In the genomic region with DNA sequence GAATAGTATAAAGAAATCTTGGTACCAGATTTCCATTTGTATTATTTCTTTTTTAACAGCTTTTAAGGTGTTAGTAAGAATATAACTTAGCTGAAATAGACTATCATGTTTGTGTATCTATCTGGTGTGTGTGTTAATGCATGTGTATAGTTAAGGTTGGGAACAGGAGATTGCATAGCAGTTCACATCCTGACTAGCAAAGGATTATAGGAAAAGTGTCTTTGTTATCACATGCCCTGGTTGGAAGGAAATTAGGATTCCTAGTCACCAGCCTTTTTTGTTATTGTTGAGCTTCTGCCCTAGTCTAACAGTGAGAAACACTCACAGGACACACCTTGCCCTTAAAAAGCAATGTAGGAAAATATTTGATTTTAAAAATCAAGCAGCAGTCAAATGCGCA, we compare ENCODE assay signal across 37 cellular contexts.
"Had no signal": no experiment of that assay in that cellular context is flagged by ENCODE, and none has a peak within 500 bp of the region (broad histone marks: within the 10 kb centered on the region; RNA-seq: fewer than 3 reads in every experiment).

No MANE protein-coding gene starts in this region.

- DNase-seq: activated B cell treated with CpG ODN at 0.5 μM for 24 hours; activated CD4-positive, alpha-beta memory T cell treated with anti-CD3 and anti-CD28 coated beads for 36 hours; activated CD4-positive, alpha-beta T cell treated with anti-CD3 and anti-CD28 coated beads for 4 hours; activated CD4-positive, alpha-beta T cell treated with anti-CD3 and anti-CD28 coated beads, Interleukin-2, amount 10 ng/mL, durations not matched to agents 24 days and 14 days; activated CD4-positive, alpha-beta T cell treated with anti-CD3 and anti-CD28 coated beads, Interleukin-2, amount 50 U/mL, for 1 hour; activated CD4-positive, alpha-beta T cell treated with anti-CD3 and anti-CD28 coated beads, Interleukin-2, amount 50 U/mL, for 4 hours; activated CD4-positive, CD25-positive, alpha-beta regulatory T cell treated with anti-CD3 and anti-CD28 coated beads, Interleukin-2, amount 50 U/mL, for 72 hours; activated CD8-positive, alpha-beta memory T cell treated with anti-CD3 and anti-CD28 coated beads, Interleukin-2, amount 50 U/mL, for 4 hours; activated CD8-positive, alpha-beta T cell treated with anti-CD3 and anti-CD28 coated beads for 36 hours; activated effector memory CD4-positive, alpha-beta T cell treated with anti-CD3 and anti-CD28 coated beads, Interleukin-2, amount 50 U/mL, for 16 hours; activated gamma-delta T cell treated with Interleukin-2 at 50 U/mL for 16 hours; activated naive CD4-positive, alpha-beta T cell; activated naive CD4-positive, alpha-beta T cell treated with anti-CD3 and anti-CD28 coated beads for 36 hours; activated naive CD4-positive, alpha-beta T cell treated with anti-CD3 and anti-CD28 coated beads, Interleukin-2, amount 50 U/mL, for 16 hours; activated naive CD8-positive, alpha-beta T cell treated with anti-CD3 and anti-CD28 coated beads for 36 hours; activated T-cell treated with anti-CD3 and anti-CD28 coated beads for 4 hours; activated T-cell treated with anti-CD3 and anti-CD28 coated beads, Interleukin-2, amount 50 U/mL, for 1 hour; activated T-cell treated with anti-CD3 and anti-CD28 coated beads, Interleukin-2, amount 50 U/mL, for 4 hours; activated T-cell treated with anti-CD3 and anti-CD28 coated beads, Interleukin-2, amount 50 U/mL, for 72 hours; adrenal gland; amniotic stem cell; aorta; body of pancreas; brain microvascular endothelial cell; central memory CD4-positive, alpha-beta T cell; SW 1271; T-helper 1 cell; T-helper 2 cell; T-helper 9 cell had no signal

- H3K36me3 ChIP-seq: breast epithelium had no signal

- H3K27me3 ChIP-seq: adrenal gland, body of pancreas, brain microvascular endothelial cell, breast epithelium had no signal

- H3K9me3 ChIP-seq: adrenal gland, body of pancreas, breast epithelium had no signal

- ATAC-seq: activated CD8-positive, alpha-beta T cell treated with anti-CD3 and anti-CD28 coated beads for 36 hours; activated naive CD4-positive, alpha-beta T cell treated with anti-CD3 and anti-CD28 coated beads, Interleukin-2, amount 50 U/mL, for 72 hours; activated T-cell treated with anti-CD3 and anti-CD28 coated beads, Interleukin-2, amount 50 U/mL, for 4 hours; activated T-cell treated with anti-CD3 and anti-CD28 coated beads, Interleukin-2, amount 50 U/mL, for 72 hours; activated T-helper 17 cell treated with anti-CD3 and anti-CD28 coated beads, Interleukin-2, amount 50 U/mL, for 72 hours; body of pancreas had no signal

- H3K27me3 Mint-ChIP-seq: activated B cell treated with CpG ODN at 0.5 μM for 24 hours; activated CD4-positive, alpha-beta memory T cell treated with anti-CD3 and anti-CD28 coated beads for 36 hours; activated CD4-positive, alpha-beta T cell treated with anti-CD3 and anti-CD28 coated beads, Interleukin-2, amount 10 ng/mL, durations not matched to agents 24 days and 14 days; activated CD8-positive, alpha-beta T cell treated with anti-CD3 and anti-CD28 coated beads for 36 hours; activated naive CD8-positive, alpha-beta T cell treated with anti-CD3 and anti-CD28 coated beads for 36 hours; activated T-helper 17 cell treated with anti-CD3 and anti-CD28 coated beads, Interleukin-2, amount 50 U/mL, for 72 hours had no signal

- FAIRE-seq: astrocyte, TTC549 had no signal

- H3K4me1 ChIP-seq: body of pancreas, breast epithelium had no signal

- H3K4me3 ChIP-seq: adrenal gland, body of pancreas, breast epithelium had no signal

- H3K9me3 Mint-ChIP-seq: activated B cell treated with CpG ODN at 0.5 μM for 24 hours; activated CD4-positive, alpha-beta memory T cell treated with anti-CD3 and anti-CD28 coated beads for 36 hours; activated CD4-positive, alpha-beta T cell treated with anti-CD3 and anti-CD28 coated beads, Interleukin-2, amount 10 ng/mL, durations not matched to agents 24 days and 14 days; activated CD8-positive, alpha-beta T cell treated with anti-CD3 and anti-CD28 coated beads for 36 hours; activated naive CD4-positive, alpha-beta T cell treated with anti-CD3 and anti-CD28 coated beads for 36 hours; activated naive CD4-positive, alpha-beta T cell treated with anti-CD3 and anti-CD28 coated beads, Interleukin-2, amount 50 U/mL, for 72 hours; activated naive CD8-positive, alpha-beta T cell treated with anti-CD3 and anti-CD28 coated beads for 36 hours; activated T-cell treated with anti-CD3 and anti-CD28 coated beads, Interleukin-2, amount 50 U/mL, for 4 hours; activated T-cell treated with anti-CD3 and anti-CD28 coated beads, Interleukin-2, amount 50 U/mL, for 72 hours; activated T-helper 1 cell treated with anti-CD3 and anti-CD28 coated beads, Interleukin-12 subunit alpha, Interleukin-12 subunit beta, Interleukin-2, Interleukin-4 antibody, amounts not matched to agents 30 ng/mL and 10 ng/mL and 1 ng/mL, durations not matched to agents 14 hours and 24 hours and 36 hours; activated T-helper 17 cell treated with anti-CD3 and anti-CD28 coated beads, Interleukin-2, amount 50 U/mL, for 72 hours; T-helper 1 cell treated with Interleukin-12 subunit alpha and Interleukin-12 subunit beta and Interleukin-4 antibody, amounts not matched to agents 30 μg/mL and 1 μg/mL, for 36 hours; T-helper 2 cell treated with Interferon-gamma antibody and Interleukin-4, amounts not matched to agents 5 μg/mL and 100 μg/mL, for 36 hours had no signal

- H3K4me3 Mint-ChIP-seq: activated B cell treated with CpG ODN at 0.5 μM for 24 hours; activated CD4-positive, alpha-beta memory T cell treated with anti-CD3 and anti-CD28 coated beads for 36 hours; activated CD4-positive, alpha-beta T cell treated with anti-CD3 and anti-CD28 coated beads, Interleukin-2, amount 10 ng/mL, durations not matched to agents 24 days and 14 days; activated CD8-positive, alpha-beta T cell treated with anti-CD3 and anti-CD28 coated beads for 36 hours; activated naive CD4-positive, alpha-beta T cell treated with anti-CD3 and anti-CD28 coated beads for 36 hours; activated naive CD8-positive, alpha-beta T cell treated with anti-CD3 and anti-CD28 coated beads for 36 hours; activated T-cell treated with anti-CD3 and anti-CD28 coated beads, Interleukin-2, amount 50 U/mL, for 4 hours; activated T-cell treated with anti-CD3 and anti-CD28 coated beads, Interleukin-2, amount 50 U/mL, for 72 hours; activated T-helper 1 cell treated with anti-CD3 and anti-CD28 coated beads, Interleukin-12 subunit alpha, Interleukin-12 subunit beta, Interleukin-2, Interleukin-4 antibody, amounts not matched to agents 30 ng/mL and 10 ng/mL and 1 ng/mL, durations not matched to agents 14 hours and 24 hours and 36 hours; activated T-helper 17 cell treated with anti-CD3 and anti-CD28 coated beads, Interleukin-2, amount 50 U/mL, for 72 hours; T-helper 1 cell treated with Interleukin-12 subunit alpha and Interleukin-12 subunit beta and Interleukin-4 antibody, amounts not matched to agents 30 μg/mL and 1 μg/mL, for 36 hours; T-helper 2 cell treated with Interferon-gamma antibody and Interleukin-4, amounts not matched to agents 5 μg/mL and 100 μg/mL, for 36 hours had no signal

- H3K27ac Mint-ChIP-seq: activated B cell treated with CpG ODN at 0.5 μM for 24 hours; activated CD4-positive, alpha-beta memory T cell treated with anti-CD3 and anti-CD28 coated beads for 36 hours; activated CD4-positive, alpha-beta T cell treated with anti-CD3 and anti-CD28 coated beads, Interleukin-2, amount 10 ng/mL, durations not matched to agents 24 days and 14 days; activated CD8-positive, alpha-beta T cell treated with anti-CD3 and anti-CD28 coated beads for 36 hours; activated naive CD4-positive, alpha-beta T cell treated with anti-CD3 and anti-CD28 coated beads for 36 hours; activated naive CD4-positive, alpha-beta T cell treated with anti-CD3 and anti-CD28 coated beads, Interleukin-2, amount 50 U/mL, for 72 hours; activated naive CD8-positive, alpha-beta T cell treated with anti-CD3 and anti-CD28 coated beads for 36 hours; activated T-cell treated with anti-CD3 and anti-CD28 coated beads, Interleukin-2, amount 50 U/mL, for 72 hours; activated T-helper 1 cell treated with anti-CD3 and anti-CD28 coated beads, Interleukin-12 subunit alpha, Interleukin-12 subunit beta, Interleukin-2, Interleukin-4 antibody, amounts not matched to agents 30 ng/mL and 10 ng/mL and 1 ng/mL, durations not matched to agents 14 hours and 24 hours and 36 hours; activated T-helper 17 cell treated with anti-CD3 and anti-CD28 coated beads, Interleukin-2, amount 50 U/mL, for 72 hours; T-helper 1 cell treated with Interleukin-12 subunit alpha and Interleukin-12 subunit beta and Interleukin-4 antibody, amounts not matched to agents 30 μg/mL and 1 μg/mL, for 36 hours; T-helper 2 cell treated with Interferon-gamma antibody and Interleukin-4, amounts not matched to agents 5 μg/mL and 100 μg/mL, for 36 hours had no signal
